ENCODE assay signal across 11 cellular contexts in the genomic region with DNA sequence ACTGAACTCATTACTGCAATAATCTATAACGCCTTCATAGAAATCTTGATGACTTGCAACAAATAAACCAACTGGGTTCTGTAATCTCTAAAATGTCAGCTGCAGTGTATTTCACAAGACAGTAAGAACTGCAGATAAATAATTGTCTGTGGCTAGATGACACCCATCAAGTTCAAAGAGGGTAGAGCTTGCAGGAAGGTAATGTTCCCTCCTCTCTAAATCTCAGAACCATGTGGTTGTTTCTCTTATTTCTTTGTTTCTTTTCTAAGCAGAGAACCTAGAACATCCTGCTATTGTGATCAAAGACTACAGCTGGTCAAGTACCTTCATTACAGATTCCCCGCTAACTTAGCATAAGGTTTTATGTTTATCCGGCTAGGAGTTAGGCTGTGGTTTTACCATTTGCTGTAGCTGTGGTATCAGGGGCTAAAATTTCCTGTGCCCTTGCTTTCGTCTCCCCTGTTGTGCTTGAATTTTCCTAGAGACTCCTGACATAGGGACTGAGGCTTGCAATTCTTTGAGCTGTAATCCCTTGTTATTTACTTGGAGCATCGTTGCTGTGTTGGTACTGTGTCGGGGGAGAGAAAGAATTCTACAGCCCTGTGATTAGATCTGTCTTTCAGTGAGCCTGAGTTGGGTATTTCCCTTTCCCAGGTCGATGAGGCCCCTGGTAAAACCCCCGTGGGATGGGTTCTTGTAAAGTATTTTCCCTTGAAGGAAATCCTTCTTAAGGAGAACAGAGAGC.
A peak's percentile ranks its signal among the peaks of the same experiment; 100 is the strongest.
DNase-seq lines count a peak whose midpoint lies in the region; ATAC-seq, FAIRE-seq and TF ChIP-seq lines count a peak whose summit lies in the region.
"Had no signal": no experiment of that assay in that cellular context is flagged by ENCODE, and none has a peak within 500 bp of the region (broad histone marks: within the 10 kb centered on the region; RNA-seq: fewer than 3 reads in every experiment).

No MANE protein-coding gene starts in this region.

- H3K36me3 ChIP-seq in OCI-LY1 (ENCODE audit: insufficient read depth, low read length) (no peaks in the 10 kb centered on the region), neuronal stem cell (replicated peaks in 1 of 2; ENCODE audit: control insufficient read depth in 2 of 2, insufficient read depth in 2 of 2, low read length in 2 of 2) (no peaks in the 10 kb centered on the region), mesenchymal stem cell (ENCODE audit: control insufficient read depth in 1 of 2, insufficient read depth in 2 of 2, low read depth in 1 of 2, low read length in 2 of 2) (no peaks in the 10 kb centered on the region)

- H3F3A ChIP-seq in OCI-LY1 (ENCODE audit: insufficient read depth, low read length) = no peaks in the 10 kb centered on the region

- H2BK12ac ChIP-seq in neuronal stem cell (ENCODE audit: low read length) (no peak overlapping the region), mesenchymal stem cell (ENCODE audit: low read length in 2 of 2) (no peak overlapping the region)

- H3K27me3 ChIP-seq in OCI-LY1 (ENCODE audit: insufficient read depth, low read length) = no peaks in the 10 kb centered on the region
- H3K27me3 ChIP-seq in neuronal stem cell (ENCODE audit: control insufficient read depth in 3 of 3, insufficient read depth in 3 of 3, low read depth in 1 of 3, low read length in 3 of 3) = no peaks in the 10 kb centered on the region
- H3K27me3 ChIP-seq in mesenchymal stem cell (ENCODE audit: control insufficient read depth in 1 of 2, insufficient read depth in 1 of 2, low read length in 2 of 2) = peaks cover 0 to 4% of the 10 kb centered on the region in 2 experiments
- H3K27me3 ChIP-seq: dorsolateral prefrontal cortex had no signal

- FAIRE-seq in GM18507 (lab: Jason Lieb, UNC) = peak; percentile 35

- H2BK120ac ChIP-seq in neuronal stem cell (ENCODE audit: low read depth, low read length) (no peak overlapping the region), mesenchymal stem cell (ENCODE audit: low read depth, low read length) (no peak overlapping the region)

- H3K4me1 ChIP-seq in OCI-LY1 (ENCODE audit: insufficient read depth, low read length, severe bottlenecking) (peaks cover 68% of the 10 kb centered on the region), neuronal stem cell (ENCODE audit: control insufficient read depth in 2 of 2, insufficient read depth in 1 of 2, low read depth in 1 of 2, low read length in 2 of 2) (peaks cover 0 to 1% of the 10 kb centered on the region in 2 donors), mesenchymal stem cell (ENCODE audit: control insufficient read depth, insufficient read depth, low read depth, low read length) (no peaks in the 10 kb centered on the region)

- H3K79me1 ChIP-seq in neuronal stem cell (ENCODE audit: low read depth, low read length) = no peaks in the 10 kb centered on the region
- no peaks in the 10 kb centered on the region for H3K79me1 ChIP-seq in mesenchymal stem cell (replicated peaks; ENCODE audit: low read length, poor library complexity, severe bottlenecking)

- no peak overlapping the region for H4K91ac ChIP-seq in neuronal stem cell (ENCODE audit: low read depth, low read length, poor library complexity)
- H4K91ac ChIP-seq in mesenchymal stem cell (ENCODE audit: low read length) = no peak overlapping the region

- H2BK15ac ChIP-seq in neuronal stem cell (ENCODE audit: low read length) = no peak overlapping the region
- no peak overlapping the region for H2BK15ac ChIP-seq in mesenchymal stem cell (ENCODE audit: low read depth, poor library complexity, severe bottlenecking)

- ATAC-seq in GM18873 (IDR thresholded peaks at IDR 0.05; ENCODE audit: low FRiP score, unreplicated experiment) = no peak
- ATAC-seq in HG02970 (IDR thresholded peaks at IDR 0.05; ENCODE audit: low FRiP score, unreplicated experiment) = no peak

- H3K23ac ChIP-seq in neuronal stem cell (ENCODE audit: low read depth, low read length, poor library complexity) (no peak overlapping the region), mesenchymal stem cell (ENCODE audit: low read length in 2 of 2) (no peak overlapping the region)

- H3K4me3 ChIP-seq in OCI-LY1 (ENCODE audit: low read depth, low read length, poor library complexity, severe bottlenecking) (no peak overlapping the region), neuronal stem cell (ENCODE audit: low read length in 2 of 2) (no peak overlapping the region), mesenchymal stem cell (ENCODE audit: insufficient read depth in 1 of 2, low read depth in 1 of 2, low read length in 2 of 2) (no peak overlapping the region)
- H3K4me3 ChIP-seq: dorsolateral prefrontal cortex, GM23248, SK-N-MC had no signal

- no peak overlapping the region for H3K18ac ChIP-seq in neuronal stem cell (ENCODE audit: low read length)
- no peak overlapping the region for H3K18ac ChIP-seq in mesenchymal stem cell (ENCODE audit: low read depth in 1 of 2, low read length in 2 of 2)

- H3K9me3 ChIP-seq in OCI-LY1 (ENCODE audit: low read length) (0 out of 2 replicates have a peak, but pooled peaks cover under 1% of the 10 kb centered on the region), neuronal stem cell (replicated peaks in 1 of 2; ENCODE audit: control insufficient read depth in 2 of 2, insufficient read depth in 1 of 2, low read depth in 1 of 2, low read length in 2 of 2) (peaks cover 0 to 6% of the 10 kb centered on the region in 2 donors), mesenchymal stem cell (ENCODE audit: control insufficient read depth, low read length) (peaks cover 9% of the 10 kb centered on the region)

- H3K4me2 ChIP-seq in OCI-LY1 (ENCODE audit: low read length) = peak overlapping the region; percentile 15; the same call in 1 of the 2 replicates
- no peak overlapping the region for H3K4me2 ChIP-seq in neuronal stem cell (ENCODE audit: insufficient read depth, low read length, poor library complexity, severe bottlenecking)
- H3K4me2 ChIP-seq in mesenchymal stem cell (ENCODE audit: low read length, poor library complexity, severe bottlenecking) = no peak overlapping the region

- H3K27ac ChIP-seq in OCI-LY1 (ENCODE audit: low read depth, low read length, poor library complexity, severe bottlenecking) = peak overlapping the region; percentile 85
- no peak overlapping the region for H3K27ac ChIP-seq in neuronal stem cell (replicated peaks; ENCODE audit: low read length)
- no peak overlapping the region for H3K27ac ChIP-seq in mesenchymal stem cell (ENCODE audit: low read length, poor library complexity, severe bottlenecking)
- H3K27ac ChIP-seq: dorsolateral prefrontal cortex, GM23248, SK-N-MC had no signal

- no peaks in the 10 kb centered on the region for H3K79me2 ChIP-seq in OCI-LY1 (ENCODE audit: insufficient read depth, low read length)

- peak overlapping the region; percentile 45; the same call in 1 of the 2 replicates for H3K9ac ChIP-seq in OCI-LY1 (ENCODE audit: low read length)
- no peak overlapping the region for H3K9ac ChIP-seq in neuronal stem cell (ENCODE audit: low read depth, low read length, poor library complexity)
- no peak overlapping the region for H3K9ac ChIP-seq in mesenchymal stem cell (ENCODE audit: low read length)
- H3K9ac ChIP-seq: GM23248 had no signal

- H2BK5ac ChIP-seq in neuronal stem cell (ENCODE audit: low read length) (no peak overlapping the region), mesenchymal stem cell (ENCODE audit: low read depth, low read length, poor library complexity, severe bottlenecking) (no peak overlapping the region)

- H4K20me1 ChIP-seq in OCI-LY1 (ENCODE audit: insufficient read depth, low read length) = no peaks in the 10 kb centered on the region

- no CpG with 5 or more reads among the region's 8 CpGs for WGBS in neuronal stem cell (ENCODE audit: extremely low coverage in 2 of 2, insufficient read length in 2 of 2, insufficient replicate concordance in 1 of 2), 2 donors
- 71% methylated on average over 6 of the region's 8 CpGs for WGBS in mesenchymal stem cell

- DNase-seq in GM18507 (ENCODE audit: extremely low spot score, insufficient read length, low read depth) (no peak), neuronal stem cell (ENCODE audit: low spot score) (no peak), mesenchymal stem cell (no peak), NCI-H748 (lab: John Stamatoyannopoulos, UW; ENCODE audit: unreplicated experiment) (no peak)
- DNase-seq in effector CD4-positive, alpha-beta T cell = peak; percentile 14
- DNase-seq: dorsolateral prefrontal cortex, GM23248 had no signal

- no peak overlapping the region for H3K4ac ChIP-seq in neuronal stem cell (ENCODE audit: low read length)
- no peak overlapping the region for H3K4ac ChIP-seq in mesenchymal stem cell (ENCODE audit: low read depth in 1 of 2, low read length in 2 of 2)

- H2AK5ac ChIP-seq in neuronal stem cell (ENCODE audit: low read depth, low read length) = no peak overlapping the region
- no peak overlapping the region for H2AK5ac ChIP-seq in mesenchymal stem cell (ENCODE audit: low read length, severe bottlenecking)

- no peaks in the 10 kb centered on the region for H3K9me2 ChIP-seq in OCI-LY1 (ENCODE audit: low read depth, low read length)

- H3K14ac ChIP-seq in neuronal stem cell (ENCODE audit: low read length) (no peak overlapping the region), mesenchymal stem cell (ENCODE audit: low read length in 2 of 2) (no peak overlapping the region)

- H4K8ac ChIP-seq in neuronal stem cell (ENCODE audit: low read depth, low read length) = no peak overlapping the region
- no peak overlapping the region for H4K8ac ChIP-seq in mesenchymal stem cell (ENCODE audit: low read length)

- TF ChIP-seq CTCF in OCI-LY1 (IDR thresholded peaks at IDR 0.05; ENCODE audit: low read length) = no peak

- peak overlapping the region; percentile 59; the same call in 1 of the 2 replicates for H2AFZ ChIP-seq in OCI-LY1 (ENCODE audit: low read length)
- peak overlapping the region; percentile 48 for H2AFZ ChIP-seq in neuronal stem cell (ENCODE audit: low read length)
- no peak overlapping the region for H2AFZ ChIP-seq in mesenchymal stem cell (ENCODE audit: low read depth, low read length)
- H2AFZ ChIP-seq: GM23248 had no signal
